ENCODE assay signal across 2 cellular contexts in the genomic region with DNA sequence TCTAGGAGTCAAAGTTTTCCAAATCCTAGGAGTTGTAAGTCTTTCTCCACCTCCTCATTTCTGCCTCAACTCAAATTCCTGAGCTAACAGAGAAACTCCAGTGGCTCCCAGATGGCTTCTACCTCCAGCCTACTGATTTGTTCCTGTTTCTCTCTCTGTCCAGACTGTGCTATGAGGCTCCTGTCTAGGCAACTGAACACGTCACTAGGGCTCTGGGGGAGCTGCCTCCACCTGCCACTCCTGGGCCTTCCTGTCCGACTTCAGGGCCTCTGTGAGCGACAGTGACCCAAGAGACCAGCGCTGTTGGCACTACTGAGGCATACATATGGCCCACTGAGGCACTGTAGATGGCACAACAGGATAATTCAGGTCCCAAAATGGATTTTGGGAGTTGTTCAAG.
TF ChIP-seq lines count a peak whose summit lies in the region.

No MANE protein-coding gene starts in this region.

TF ChIP-seq in GM12878, 131 proteins besides CTCF, POLR2A, EP300 and RAD21 (continued from another document):
- TF ChIP-seq, protein P1, sequence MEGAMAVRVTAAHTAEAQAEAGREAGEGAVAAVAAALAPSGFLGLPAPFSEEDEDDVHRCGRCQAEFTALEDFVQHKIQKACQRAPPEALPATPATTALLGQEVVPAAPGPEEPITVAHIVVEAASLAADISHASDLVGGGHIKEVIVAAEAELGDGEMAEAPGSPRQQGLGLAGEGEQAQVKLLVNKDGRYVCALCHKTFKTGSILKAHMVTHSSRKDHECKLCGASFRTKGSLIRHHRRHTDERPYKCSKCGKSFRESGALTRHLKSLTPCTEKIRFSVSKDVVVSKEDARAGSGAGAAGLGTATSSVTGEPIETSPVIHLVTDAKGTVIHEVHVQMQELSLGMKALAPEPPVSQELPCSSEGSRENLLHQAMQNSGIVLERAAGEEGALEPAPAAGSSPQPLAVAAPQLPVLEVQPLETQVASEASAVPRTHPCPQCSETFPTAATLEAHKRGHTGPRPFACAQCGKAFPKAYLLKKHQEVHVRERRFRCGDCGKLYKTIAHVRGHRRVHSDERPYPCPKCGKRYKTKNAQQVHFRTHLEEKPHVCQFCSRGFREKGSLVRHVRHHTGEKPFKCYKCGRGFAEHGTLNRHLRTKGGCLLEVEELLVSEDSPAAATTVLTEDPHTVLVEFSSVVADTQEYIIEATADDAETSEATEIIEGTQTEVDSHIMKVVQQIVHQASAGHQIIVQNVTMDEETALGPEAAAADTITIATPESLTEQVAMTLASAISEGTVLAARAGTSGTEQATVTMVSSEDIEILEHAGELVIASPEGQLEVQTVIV (IDR thresholded peaks at IDR 0.05; ENCODE audit: borderline replicate concordance, partially characterized antibody): no peak
TF ChIP-seq in GM12878: peak in this region for 1.

TF ChIP-seq in WTC11, 78 proteins besides CTCF, POLR2A, EP300 and RAD21:
- no peak for TF ChIP-seq ZNF532 (CRISPR knock-in tag; IDR thresholded peaks at IDR 0.05; ENCODE audit: borderline replicate concordance)
